ENCODE assay signal across 1 cellular context in genomic region chr5:157828949-157829639, GRCh38.
TF ChIP-seq lines count a peak whose summit lies in the region.

No MANE protein-coding gene starts in this region.

TF ChIP-seq in SK-N-SH, 30 proteins besides CTCF, POLR2A, EP300 and RAD21 (continued from another document):
- TF ChIP-seq PBX3 (IDR thresholded peaks at IDR 0.05) (no peak), NFIC (IDR thresholded peaks at IDR 0.05; ENCODE audit: borderline replicate concordance) (no peak), ELF1 (IDR thresholded peaks at IDR 0.05) (no peak), USF1 (IDR thresholded peaks at IDR 0.05; ENCODE audit: borderline replicate concordance, low read depth) (no peak), IRF3 (IDR thresholded peaks at IDR 0.05; ENCODE audit: low read depth, low read length) (no peak), EZH2phosphoT487 (IDR thresholded peaks at IDR 0.05; ENCODE audit: borderline replicate concordance, low read depth) (no peak), MAX (IDR thresholded peaks at IDR 0.05; ENCODE audit: low read depth) (no peak), JUND (IDR thresholded peaks at IDR 0.05) (no peak), TEAD4 (IDR thresholded peaks at IDR 0.05; ENCODE audit: borderline replicate concordance, insufficient read depth) (no peak)
